ENCODE assay signal across 7 cellular contexts in the genomic region with DNA sequence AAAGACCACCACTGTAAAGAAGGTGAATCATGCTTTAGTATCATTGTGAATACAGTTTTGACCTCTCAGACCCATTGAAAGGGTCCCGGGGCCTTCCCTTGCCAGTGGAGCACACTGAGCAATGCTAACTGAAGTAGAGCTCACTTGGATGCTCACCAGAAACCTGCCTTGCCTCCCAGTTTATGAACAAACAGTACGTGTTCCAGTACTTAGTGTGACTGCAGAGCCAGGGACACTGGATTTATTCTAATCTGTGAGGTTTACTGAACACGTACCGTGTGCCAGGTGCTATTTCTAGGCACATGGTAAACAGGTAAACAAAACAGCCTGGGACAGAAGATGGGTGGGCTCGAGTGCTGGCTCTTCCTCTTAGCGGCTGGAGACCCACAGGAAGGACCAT.
"Had no signal": no experiment of that assay in that cellular context is flagged by ENCODE, and none has a peak within 500 bp of the region (broad histone marks: within the 10 kb centered on the region; RNA-seq: fewer than 3 reads in every experiment).

No MANE protein-coding gene starts in this region.

- H3K4me3 Mint-ChIP-seq: HFFc6, IgD-negative memory B cell had no signal

- H3K27ac Mint-ChIP-seq: HFFc6, IgD-negative memory B cell had no signal

- DNase-seq: GOT3, H7, HFFc6, KBM-7 had no signal

- ATAC-seq: HCT116 had no signal

- H3K36me3 Mint-ChIP-seq: IgD-negative memory B cell had no signal

- H3K4me1 ChIP-seq: HAP-1 had no signal

- H3K36me3 ChIP-seq: HAP-1 had no signal

- H3K4me3 ChIP-seq: HAP-1 had no signal

- H3K9me3 ChIP-seq: HAP-1 had no signal
